ENCODE assay signal across 10 cellular contexts in the genomic region with DNA sequence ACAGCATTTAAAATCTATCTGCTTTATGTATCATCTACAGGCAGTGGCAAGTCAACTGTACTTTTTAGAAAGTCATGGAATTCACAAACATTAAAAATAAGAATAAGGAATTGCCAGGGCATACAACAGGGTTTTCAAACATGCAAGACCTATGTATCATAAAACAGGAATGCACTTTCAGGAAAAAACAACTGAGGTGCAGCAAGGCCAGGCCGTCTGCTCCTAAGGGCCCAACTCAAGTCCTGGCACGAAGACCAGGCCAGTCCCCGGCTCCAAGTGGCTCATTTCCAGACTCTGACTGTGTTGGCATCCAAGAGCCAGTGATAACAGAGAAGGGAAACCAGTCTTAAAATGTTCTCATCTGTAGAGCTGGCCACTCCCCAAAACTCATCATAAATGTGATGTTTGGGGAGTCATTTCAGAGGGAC. TPM values are rescaled to one million over a fixed set of nuclear protein-coding genes. Genes with fewer than 3 reads are reported as not detected.
A peak's percentile ranks its signal among the peaks of the same experiment; 100 is the strongest.
DNase-seq lines count a peak whose midpoint lies in the region; TF ChIP-seq lines count a peak whose summit lies in the region.
"Had no signal": no experiment of that assay in that cellular context is flagged by ENCODE, and none has a peak within 500 bp of the region (broad histone marks: within the 10 kb centered on the region; RNA-seq: fewer than 3 reads in every experiment).

No MANE protein-coding gene starts in this region.

- no peaks in the 10 kb centered on the region for H3K27me3 Mint-ChIP-seq in chondrocyte (ENCODE audit: low read depth)

- H3K27ac Mint-ChIP-seq in chondrocyte (ENCODE audit: unreplicated experiment) = peak overlapping the region; percentile 92

- no peak overlapping the region for H3K4me3 Mint-ChIP-seq in chondrocyte (ENCODE audit: unreplicated experiment)

- H3K27ac ChIP-seq in tibial artery = peak overlapping the region; percentile 83 to 98

- H3K4me1 Mint-ChIP-seq in chondrocyte (ENCODE audit: low read depth) = peaks cover 83% of the 10 kb centered on the region

- H3K27me3 ChIP-seq in tibial artery = no peaks in the 10 kb centered on the region

- TF ChIP-seq POLR2A in lower leg skin (IDR thresholded peaks at IDR 0.05) = no peak

- WGBS in lower leg skin, 2 donors = 6 to 15% methylated on average over 3 of the region's 3 CpGs

- intact Hi-C loops in lower leg skin (cut with DNase I; ENCODE audit: low total_unique reads) = no loop called here
- intact Hi-C loops in tibial artery (cut with DNase I; ENCODE audit: low total_unique reads) = no loop called here

- H3K4me3 ChIP-seq in lower leg skin (ENCODE audit: low read depth, poor library complexity, severe bottlenecking) (no peak overlapping the region), tibial artery (peak overlapping the region in 1 of 2 donors; percentile 15)

- no peaks in the 10 kb centered on the region for H3K9me3 Mint-ChIP-seq in chondrocyte (ENCODE audit: low read depth)

- TF ChIP-seq CTCF in chondrocyte (IDR thresholded peaks at IDR 0.05) (no peak), lower leg skin (IDR thresholded peaks at IDR 0.05) (no peak), tibial artery (IDR thresholded peaks at IDR 0.05) (no peak)

- no peaks in the 10 kb centered on the region for H3K36me3 Mint-ChIP-seq in chondrocyte (ENCODE audit: low read depth)

- DNase-seq in HT1080 (ENCODE audit: low read depth) (peak; percentile 37), chondrocyte (ENCODE audit: low spot score) (no peak), lower leg skin (ENCODE audit: low spot score in 2 of 2) (peak; percentile 86 to 94), tibial artery (peak; percentile 87 to 96), CD1c-positive myeloid dendritic cell (ENCODE audit: extremely low spot score) (no peak), HuH-7 (ENCODE audit: low spot score) (no peak), DMS53 (lab: John Stamatoyannopoulos, UW) (no peak), SHP77 (lab: John Stamatoyannopoulos, UW) (no peak)
- DNase-seq: SHP77 treated with DMSO at 0.1 percent for 48 hours had no signal

- H3K9me3 ChIP-seq in tibial artery = no peaks in the 10 kb centered on the region

- peaks cover 0 to 78% (median 65%) of the 10 kb centered on the region in 4 donors for H3K4me1 ChIP-seq in tibial artery

- no peaks in the 10 kb centered on the region for H3K36me3 ChIP-seq in tibial artery

RNA-seq across cellular contexts. Expression of a gene that starts 7.1 kb away (rescaled TPM):
- total RNA-seq in HT1080 (2014; rRNA removed; shearing (Covaris generic)) = 3.5 and 8.6 TPM in 2 replicates
- polyA plus RNA-seq in HT1080 (2015; cell fraction: cytosol; rRNA removed) = 5.3 and 6.4 TPM in 2 replicates
- 4.1 and 6.8 TPM in 2 replicates for polyA plus RNA-seq in HT1080 (2015; cell fraction: nucleus; rRNA removed)
- total RNA-seq in chondrocyte (5.6 to 9.9 TPM (median 6.5 TPM) in 3 replicates), lower leg skin (10 to 100 TPM; 19.6 to 28.7 (median 25.8) TPM)

RNA-seq across cellular contexts. Expression of a gene that starts 32.2 kb away (rescaled TPM):
- not detected in 2 replicates for total RNA-seq in HT1080 (2014; rRNA removed; shearing (Covaris generic))
- not detected in 2 replicates for polyA plus RNA-seq in HT1080 (2015; cell fraction: cytosol; rRNA removed)
- not detected in 2 replicates for polyA plus RNA-seq in HT1080 (2015; cell fraction: nucleus; rRNA removed)
- total RNA-seq in chondrocyte = 0.10 TPM in 1 of 3 replicates, not detected in the others
- not detected for total RNA-seq in lower leg skin
- total RNA-seq: epithelial cell of proximal tubule had no signal

Comparison
In these comparisons a context has a peak if more than half of its experiments do, and no peak if none do; other contexts are left out.
1. DNase-seq: peak in HT1080 (single experiment), lower leg skin (2 of 2) and tibial artery (2 of 2); none in chondrocyte (single experiment), CD1c-positive myeloid dendritic cell (single experiment), HuH-7 (single experiment), DMS53 (single experiment) and SHP77 (0 of 2).